12 cellular contexts compared by ENCODE assay signal in the genomic region with DNA sequence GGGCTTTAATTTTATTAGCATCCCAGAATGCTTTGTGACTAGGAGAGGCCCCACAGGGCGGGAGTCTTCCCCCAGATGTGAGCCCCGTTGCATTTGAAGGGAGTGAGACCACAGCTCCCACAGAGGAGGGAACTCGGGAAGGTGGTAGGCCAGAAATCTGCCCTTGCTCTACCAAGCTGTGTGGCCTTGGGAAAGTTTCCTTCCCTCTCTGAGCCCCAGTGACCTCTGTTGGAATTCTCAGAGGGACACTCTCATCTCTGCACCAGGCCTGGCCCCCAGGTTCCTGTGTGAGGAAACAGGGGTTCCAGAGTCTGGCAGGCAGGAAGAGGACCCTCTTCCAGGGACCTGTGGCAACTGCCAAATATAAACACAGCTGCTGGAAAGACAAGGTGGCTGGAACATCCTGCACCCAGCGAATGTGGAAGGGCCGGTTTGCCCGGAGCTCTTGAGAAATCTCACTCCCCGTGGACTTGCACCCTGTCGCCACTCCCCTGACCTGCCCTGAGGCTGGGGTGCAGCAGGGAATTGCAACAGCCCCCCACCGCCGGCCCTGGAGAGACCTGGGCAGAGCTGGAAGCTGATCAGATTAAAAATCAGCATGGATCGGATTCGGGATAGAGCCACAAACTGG. TPM values are rescaled to one million over a fixed set of nuclear protein-coding genes. Genes with fewer than 3 reads are reported as not detected.
DNase-seq lines count a peak whose midpoint lies in the region; ATAC-seq, FAIRE-seq and TF ChIP-seq lines count a peak whose summit lies in the region.
"Had no signal": no experiment of that assay in that cellular context is flagged by ENCODE, and none has a peak within 500 bp of the region (broad histone marks: within the 10 kb centered on the region; RNA-seq: fewer than 3 reads in every experiment).

No MANE protein-coding gene starts in this region.

- no peak overlapping the region for H2AFZ ChIP-seq in GM23248

- H3K9me3 ChIP-seq in GM23248 (ENCODE audit: low read depth), result no peaks in the 10 kb centered on the region
- H3K9me3 ChIP-seq: BE2C, MG63, pancreas had no signal

- no peak for TF ChIP-seq CTCF in VCaP (conservative IDR thresholded peaks at IDR 0.05)
- TF ChIP-seq CTCF in foreskin fibroblast (IDR thresholded peaks at IDR 0.05; ENCODE audit: low read depth, low read length), result no peak

- no peaks in the 10 kb centered on the region for H3K79me2 ChIP-seq in GM23248 (ENCODE audit: insufficient read depth)

- no peak for FAIRE-seq in GM19239 (lab: Jason Lieb, UNC)
- FAIRE-seq: pancreas had no signal

- no peaks in the 10 kb centered on the region for H3K9me2 ChIP-seq in GM23248 (ENCODE audit: insufficient read depth)

- H3K27ac ChIP-seq in GM23248 (peak overlapping the region; percentile 81), VCaP (peak overlapping the region; percentile 47; the same call in 1 of the 2 replicates), skin epidermis (peak overlapping the region in 11 of 21 experiments; percentile 1 to 68 (median 43))
- H3K27ac ChIP-seq: pancreas had no signal

- H4K20me1 ChIP-seq in GM23248 (ENCODE audit: insufficient read depth), result no peaks in the 10 kb centered on the region

- H3F3A ChIP-seq in GM23248 (ENCODE audit: insufficient read depth), result peaks cover 46% of the 10 kb centered on the region

- DNase-seq in GM23248, result no peak
- peak; percentile 17 for DNase-seq in iris pigment epithelial cell (ENCODE audit: low read depth)
- DNase-seq in GM19239 (ENCODE audit: insufficient read length, low spot score), result no peak
- no peak for DNase-seq in NK-92 (lab: John Stamatoyannopoulos, UW; ENCODE audit: unreplicated experiment)
- no peak for DNase-seq in foreskin fibroblast
- DNase-seq: effector CD4-positive, alpha-beta T cell had no signal

- no peak for ATAC-seq in GM21825 (IDR thresholded peaks at IDR 0.05; ENCODE audit: unreplicated experiment)

- peaks cover 40% of the 10 kb centered on the region for H3K4me1 ChIP-seq in GM23248 (ENCODE audit: insufficient read depth)
- H3K4me1 ChIP-seq: BE2C had no signal

- peak overlapping the region; percentile 43; the same call in 1 of the 2 replicates for H3K9ac ChIP-seq in GM23248

- H3K27me3 ChIP-seq in GM23248 (replicated peaks; ENCODE audit: insufficient read depth), result no peaks in the 10 kb centered on the region
- H3K27me3 ChIP-seq: BE2C, MG63, pancreas had no signal

- in situ Hi-C loops in GM23248 (cut with MboI), result no loop called here

- no peak overlapping the region for H3K4me3 ChIP-seq in GM23248
- H3K4me3 ChIP-seq in skin epidermis, result no peak overlapping the region
- no peak overlapping the region for H3K4me3 ChIP-seq in foreskin fibroblast (ENCODE audit: low read depth in 1 of 2, low read length in 2 of 2)
- H3K4me3 ChIP-seq: MG63, pancreas had no signal

- H3K36me3 ChIP-seq in GM23248 (ENCODE audit: low read depth), result no peaks in the 10 kb centered on the region
- H3K36me3 ChIP-seq: BE2C, MG63, pancreas had no signal

- H3K4me2 ChIP-seq in GM23248 (ENCODE audit: unreplicated experiment), result peak overlapping the region; percentile 27

- WGBS in GM23248 (ENCODE audit: low coverage in 1 of 2, low lambda C conversion rate in 2 of 2, missing lambda C conversion rate in 2 of 2), 2 experiments, result 96 to 99% methylated on average over 12 of the region's 12 CpGs

RNA-seq across cellular contexts. Expression of gene GADD45B, which starts 52.7 kb away (rescaled TPM):
- 89.7 TPM in 2 replicates for total RNA-seq in GM23248 (2014; rRNA removed; shearing (Covaris generic))
- 95.0 and 96.1 TPM in 2 replicates for polyA plus RNA-seq in GM23248 (2016; fragmentation: Nextera tagmentation; extraction: Ambion mirVana)
